18 cellular contexts compared by ENCODE assay signal in genomic region chr6:88535296-88535695, GRCh38.
A peak's percentile ranks its signal among the peaks of the same experiment; 100 is the strongest.
DNase-seq lines count a peak whose midpoint lies in the region; ATAC-seq and TF ChIP-seq lines count a peak whose summit lies in the region.
"Had no signal": no experiment of that assay in that cellular context is flagged by ENCODE, and none has a peak within 500 bp of the region (broad histone marks: within the 10 kb centered on the region; RNA-seq: fewer than 3 reads in every experiment).

No MANE protein-coding gene starts in this region.

- H3K36me3 ChIP-seq in endodermal cell (ENCODE audit: control insufficient read depth, insufficient read depth, low read length), result no peaks in the 10 kb centered on the region

- H3K4me1 Mint-ChIP-seq in endodermal cell (no peaks in the 10 kb centered on the region), chondrocyte (ENCODE audit: low read depth) (no peaks in the 10 kb centered on the region)
- H3K4me1 Mint-ChIP-seq: T-cell had no signal

- H3K27me3 ChIP-seq in endodermal cell (ENCODE audit: control insufficient read depth, insufficient read depth, low read length, poor library complexity, severe bottlenecking), result no peaks in the 10 kb centered on the region

- no peak overlapping the region for H3K4me3 Mint-ChIP-seq in endodermal cell
- no peak overlapping the region for H3K4me3 Mint-ChIP-seq in chondrocyte (ENCODE audit: unreplicated experiment)
- H3K4me3 Mint-ChIP-seq: B cell, GM23338, T-cell had no signal

- H3K9me3 ChIP-seq in endodermal cell (ENCODE audit: control insufficient read depth, low read length), result no peaks in the 10 kb centered on the region

- peak; percentile 50 for ATAC-seq in GM18868 (IDR thresholded peaks at IDR 0.05; ENCODE audit: unreplicated experiment)
- ATAC-seq: GM23338, T-cell had no signal

- no peaks in the 10 kb centered on the region for H3K27me3 Mint-ChIP-seq in endodermal cell (ENCODE audit: insufficient read depth)
- peaks cover 29% of the 10 kb centered on the region for H3K27me3 Mint-ChIP-seq in chondrocyte (ENCODE audit: low read depth)

- 75 to 100% methylated on average over 1 of the region's 1 CpG for WGBS in endodermal cell (ENCODE audit: insufficient coverage in 1 of 2, insufficient read length in 1 of 2), 2 experiments

- no peak overlapping the region for H3K27ac Mint-ChIP-seq in endodermal cell
- no peak overlapping the region for H3K27ac Mint-ChIP-seq in chondrocyte (ENCODE audit: unreplicated experiment)
- H3K27ac Mint-ChIP-seq: B cell, GM23338, T-cell had no signal

- H3K4me1 ChIP-seq in endodermal cell (ENCODE audit: control insufficient read depth, insufficient read depth, low read length), result no peaks in the 10 kb centered on the region

- no peak for TF ChIP-seq CTCF in endodermal cell (conservative IDR thresholded peaks at IDR 0.05)
- no peak for TF ChIP-seq CTCF in chondrocyte (IDR thresholded peaks at IDR 0.05)

- H3K27ac ChIP-seq in endodermal cell (ENCODE audit: low read depth, low read length), result no peak overlapping the region
- H3K27ac ChIP-seq: HL-60 had no signal

- no peak overlapping the region for H3K9ac ChIP-seq in endodermal cell (ENCODE audit: extremely low read depth, low read length, poor library complexity, severe bottlenecking)

- DNase-seq in CD1c-positive myeloid dendritic cell (ENCODE audit: extremely low spot score) (peak; percentile 3), NOMO-1 treated with dmso at 0.1 percent for 144 hours (lab: John Stamatoyannopoulos, UW; ENCODE audit: unreplicated experiment) (peak; percentile 8), endodermal cell (peak; percentile 9), islet precursor cell (no peak), chondrocyte (ENCODE audit: low spot score) (no peak)
- no peak for DNase-seq in activated CD4-positive, CD25-positive, alpha-beta regulatory T cell treated with anti-CD3 and anti-CD28 coated beads, Interleukin-2, amount 50 U/mL, for 72 hours
- DNase-seq: DMS 273 treated with DMSO at 0.1 percent for 48 hours, NCI-H1105 treated with DMSO at 0.1 percent for 48 hours, NCI-H187 treated with DMSO at 0.1 percent for 48 hours, NCI-H2171, NCI-H446 treated with DMSO at 0.1 percent for 48 hours, NCI-H748 treated with DMSO at 0.1 percent for 48 hours, RPMI8226, T-cell had no signal

- H3K9me3 Mint-ChIP-seq in endodermal cell (no peaks in the 10 kb centered on the region), chondrocyte (ENCODE audit: low read depth) (no peaks in the 10 kb centered on the region)
- H3K9me3 Mint-ChIP-seq: T-cell had no signal

- H3K4me3 ChIP-seq in endodermal cell (ENCODE audit: low read length), result no peak overlapping the region
- H3K4me3 ChIP-seq: GM23338 had no signal

- H3K36me3 Mint-ChIP-seq in endodermal cell (ENCODE audit: low read depth) (no peaks in the 10 kb centered on the region), chondrocyte (ENCODE audit: low read depth) (no peaks in the 10 kb centered on the region)
- H3K36me3 Mint-ChIP-seq: T-cell had no signal

Comparison
In these comparisons a context has a peak if more than half of its experiments do, and no peak if none do; other contexts are left out.
1. DNase-seq: peak in CD1c-positive myeloid dendritic cell (single experiment), NOMO-1 treated with dmso at 0.1 percent for 144 hours (single experiment) and endodermal cell (single experiment); none in islet precursor cell (single experiment), activated CD4-positive, CD25-positive, alpha-beta regulatory T cell treated with anti-CD3 and anti-CD28 coated beads, Interleukin-2, amount 50 U/mL, for 72 hours (single experiment) and chondrocyte (single experiment).